Comparison of ENCODE assay signal across 12 cellular contexts in the genomic region with DNA sequence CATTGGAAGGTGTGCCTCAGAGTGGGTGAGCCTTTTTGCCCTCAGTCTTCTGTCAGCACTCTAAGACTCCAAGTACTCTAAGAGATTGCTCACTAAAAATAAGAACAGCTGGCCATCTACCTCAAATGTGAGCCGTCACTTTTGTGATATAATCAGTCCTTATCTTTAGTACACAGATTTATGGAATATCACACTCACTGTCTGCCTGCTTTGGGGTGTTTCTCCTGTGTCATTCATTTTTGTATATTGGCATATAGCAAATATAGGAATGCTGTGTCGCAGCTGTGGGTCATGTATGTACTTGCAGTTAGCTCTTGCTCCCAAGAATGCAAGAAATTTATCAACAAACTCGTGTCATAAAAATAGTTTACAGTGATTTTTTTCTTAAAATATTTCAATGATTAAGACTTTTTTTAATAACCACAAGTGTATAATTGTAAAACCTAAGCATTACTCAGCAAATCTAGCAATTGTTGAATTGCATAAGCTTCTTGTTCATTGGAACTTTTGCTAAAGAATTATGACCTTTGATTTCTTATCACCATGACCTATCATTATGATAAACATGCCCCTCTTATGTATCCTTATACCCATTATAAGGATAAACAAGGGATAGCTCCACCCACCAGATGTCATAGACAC. TPM values are rescaled to one million over a fixed set of nuclear protein-coding genes. Genes with fewer than 3 reads are reported as not detected.
DNase-seq lines count a peak whose midpoint lies in the region; ATAC-seq and TF ChIP-seq lines count a peak whose summit lies in the region.
"Had no signal": no experiment of that assay in that cellular context is flagged by ENCODE, and none has a peak within 500 bp of the region (broad histone marks: within the 10 kb centered on the region; RNA-seq: fewer than 3 reads in every experiment).

No MANE protein-coding gene starts in this region.

- H3K9me3 ChIP-seq in SJSA1 (replicated peaks) (no peaks in the 10 kb centered on the region), trophoblast cell (ENCODE audit: insufficient read depth, low read depth, low read length) (no peaks in the 10 kb centered on the region), body of pancreas (no peaks in the 10 kb centered on the region)
- H3K9me3 ChIP-seq: ascending aorta had no signal

- H3K27ac Mint-ChIP-seq in activated CD4-positive, alpha-beta T cell treated with anti-CD3 and anti-CD28 coated beads, Interleukin-2, amount 10 ng/mL, durations not matched to agents 24 days and 14 days, result peak overlapping the region; percentile 69
- H3K27ac Mint-ChIP-seq: neural progenitor cell had no signal

- in situ Hi-C loops in ACHN (cut with HindIII; ENCODE audit: low pct_ligation_motif_present, low pct_unique_long_range_greater_than_20kb, low sequenced_read_pairs), result no loop called here

- H4K91ac ChIP-seq in trophoblast cell (ENCODE audit: low read depth, low read length), result no peak overlapping the region

- no peak overlapping the region for H3K18ac ChIP-seq in trophoblast cell (ENCODE audit: low read length)

- H2BK5ac ChIP-seq in trophoblast cell (ENCODE audit: low read depth, low read length, poor library complexity), result no peak overlapping the region

- no peak overlapping the region for H4K12ac ChIP-seq in trophoblast cell (ENCODE audit: low read depth, low read length)

- H2BK120ac ChIP-seq in trophoblast cell (ENCODE audit: insufficient read depth, low read length, poor library complexity), result no peak overlapping the region

- peaks cover 37% of the 10 kb centered on the region for H3K4me1 Mint-ChIP-seq in activated CD4-positive, alpha-beta T cell treated with anti-CD3 and anti-CD28 coated beads, Interleukin-2, amount 10 ng/mL, durations not matched to agents 24 days and 14 days

- no peak overlapping the region for H2AFZ ChIP-seq in trophoblast cell (ENCODE audit: insufficient read depth, low read length, poor library complexity)
- H2AFZ ChIP-seq: neural progenitor cell had no signal

- no peaks in the 10 kb centered on the region for H3K27me3 Mint-ChIP-seq in activated CD4-positive, alpha-beta T cell treated with anti-CD3 and anti-CD28 coated beads, Interleukin-2, amount 10 ng/mL, durations not matched to agents 24 days and 14 days

- H3K79me1 ChIP-seq in trophoblast cell (ENCODE audit: low read length), result no peaks in the 10 kb centered on the region

- H2BK12ac ChIP-seq in trophoblast cell (ENCODE audit: low read length), result no peak overlapping the region

- peaks cover 19% of the 10 kb centered on the region for H3K79me2 ChIP-seq in trophoblast cell (ENCODE audit: control insufficient read depth, insufficient read depth, low read length, poor library complexity)

- peak overlapping the region; percentile 34; the same call in 1 of the 2 replicates for H3K27ac ChIP-seq in SJSA1
- H3K27ac ChIP-seq in trophoblast cell (ENCODE audit: low read depth, low read length), result no peak overlapping the region
- H3K27ac ChIP-seq in body of pancreas, result no peak overlapping the region
- H3K27ac ChIP-seq: neural progenitor cell had no signal

- H3K27me3 ChIP-seq in SJSA1 (replicated peaks) (no peaks in the 10 kb centered on the region), trophoblast cell (ENCODE audit: insufficient read depth, low read length) (no peaks in the 10 kb centered on the region), body of pancreas (no peaks in the 10 kb centered on the region)
- H3K27me3 ChIP-seq: ascending aorta, neural progenitor cell had no signal

- no peak for TF ChIP-seq POLR2A in body of pancreas (IDR thresholded peaks at IDR 0.05)

- no peak overlapping the region for H4K8ac ChIP-seq in trophoblast cell (ENCODE audit: low read depth, low read length)

- ATAC-seq in body of pancreas, result no peak

- peaks cover 32% of the 10 kb centered on the region for H3K36me3 ChIP-seq in SJSA1
- peaks cover 0 to 5% of the 10 kb centered on the region in 2 experiments for H3K36me3 ChIP-seq in trophoblast cell (ENCODE audit: control insufficient read depth in 1 of 2, insufficient read depth in 2 of 2, low read length in 2 of 2)
- no peaks in the 10 kb centered on the region for H3K36me3 ChIP-seq in body of pancreas (replicated peaks in 1 of 2; ENCODE audit: insufficient read depth in 1 of 2, low read depth in 2 of 2)
- H3K36me3 ChIP-seq: ascending aorta, neural progenitor cell had no signal

- DNase-seq in activated CD4-positive, alpha-beta T cell treated with anti-CD3 and anti-CD28 coated beads, Interleukin-2, amount 10 ng/mL, durations not matched to agents 24 days and 14 days, result no peak
- no peak for DNase-seq in activated CD4-positive, alpha-beta T cell treated with anti-CD3 and anti-CD28 coated beads for 4 hours
- no peak for DNase-seq in SJSA1 (ENCODE audit: low read depth in 1 of 2, low spot score in 2 of 2)
- DNase-seq in fibroblast of the aortic adventitia (ENCODE audit: low read depth), result peak; percentile 52
- DNase-seq in trophoblast cell, result peak in 1 of 2 donors; percentile 4
- DNase-seq in NCI-H82 (lab: John Stamatoyannopoulos, UW), result no peak
- DNase-seq in ACHN, result no peak
- DNase-seq in body of pancreas, result no peak
- DNase-seq: NCI-H446; stimulated activated naive CD4-positive, alpha-beta T cell had no signal

- H3K4ac ChIP-seq in trophoblast cell (ENCODE audit: low read depth, low read length), result peak overlapping the region; percentile 97

- no peak overlapping the region for H3K4me3 ChIP-seq in SJSA1
- H3K4me3 ChIP-seq in fibroblast of the aortic adventitia (ENCODE audit: low read depth, low read length), result no peak overlapping the region
- no peak overlapping the region for H3K4me3 ChIP-seq in trophoblast cell (ENCODE audit: low read depth, low read length)
- no peak overlapping the region for H3K4me3 ChIP-seq in body of pancreas
- H3K4me3 ChIP-seq: ascending aorta, neural progenitor cell had no signal

- H2AK5ac ChIP-seq in trophoblast cell (ENCODE audit: low read length), result no peak overlapping the region

- peaks cover 12% of the 10 kb centered on the region for H3K4me1 ChIP-seq in SJSA1 (replicated peaks)
- H3K4me1 ChIP-seq in trophoblast cell (ENCODE audit: control insufficient read depth in 1 of 2, insufficient read depth in 2 of 2, low read length in 2 of 2), result no peaks in the 10 kb centered on the region
- H3K4me1 ChIP-seq in body of pancreas, result peaks cover 48% of the 10 kb centered on the region
- H3K4me1 ChIP-seq: neural progenitor cell had no signal

- H3K4me3 Mint-ChIP-seq in activated CD4-positive, alpha-beta T cell treated with anti-CD3 and anti-CD28 coated beads, Interleukin-2, amount 10 ng/mL, durations not matched to agents 24 days and 14 days, result no peak overlapping the region
- H3K4me3 Mint-ChIP-seq: neural progenitor cell had no signal

- no peak overlapping the region for H3K9ac ChIP-seq in trophoblast cell (ENCODE audit: low read length)
- H3K9ac ChIP-seq: neural progenitor cell had no signal

- H3K36me3 Mint-ChIP-seq in activated CD4-positive, alpha-beta T cell treated with anti-CD3 and anti-CD28 coated beads, Interleukin-2, amount 10 ng/mL, durations not matched to agents 24 days and 14 days (ENCODE audit: low read depth), result peaks cover 23% of the 10 kb centered on the region

- H3K9me3 Mint-ChIP-seq in activated CD4-positive, alpha-beta T cell treated with anti-CD3 and anti-CD28 coated beads, Interleukin-2, amount 10 ng/mL, durations not matched to agents 24 days and 14 days, result no peaks in the 10 kb centered on the region

- intact Hi-C loops in activated CD4-positive, alpha-beta T cell treated with anti-CD3 and anti-CD28 coated beads, Interleukin-2, amount 10 ng/mL, durations not matched to agents 24 days and 14 days (cut with micrococcal nuclease), result no loop called here
- intact Hi-C loops in body of pancreas (cut with DNase I), result no loop called here

- no peak overlapping the region for H3K4me2 ChIP-seq in trophoblast cell (ENCODE audit: low read length)
- H3K4me2 ChIP-seq: neural progenitor cell had no signal

- no peak overlapping the region for H3K14ac ChIP-seq in trophoblast cell (ENCODE audit: low read length)

- WGBS in trophoblast cell (ENCODE audit: extremely low coverage, insufficient coverage, insufficient read length), result no CpG with 5 or more reads among the region's 3 CpGs
- 46 to 51% methylated on average over 3 of the region's 3 CpGs for WGBS in body of pancreas, 2 donors

- TF ChIP-seq CTCF in fibroblast of the aortic adventitia (IDR thresholded peaks at IDR 0.05; ENCODE audit: insufficient read depth, low read length) (no peak), body of pancreas (IDR thresholded peaks at IDR 0.05) (no peak)

- H3K23ac ChIP-seq in trophoblast cell (ENCODE audit: low read length), result no peak overlapping the region

RNA-seq across cellular contexts. Expression of gene SETD5, which starts 18.8 kb away (rescaled TPM):
- total RNA-seq in activated CD4-positive, alpha-beta T cell treated with anti-CD3 and anti-CD28 coated beads, Interleukin-2, amount 10 ng/mL, durations not matched to agents 24 days and 14 days, result 152 and 164 TPM in 2 replicates
- 39.6 and 49.3 TPM in 2 replicates for total RNA-seq in SJSA1 (2014; rRNA removed; shearing (Covaris generic))
- total RNA-seq in fibroblast of the aortic adventitia (ENCODE audit: low replicate concordance) (62.1 and 80.2 TPM in 2 replicates), body of pancreas (100 to 1,000 TPM in 1 of 2 donors, 10 to 100 TPM in 1; 64.3 to 102 TPM)
- polyA plus RNA-seq in trophoblast cell (2013), result 193 and 197 TPM in 2 replicates

RNA-seq across cellular contexts. Expression of gene THUMPD3, which starts 53.4 kb away (rescaled TPM):
- 58.6 and 64.2 TPM in 2 replicates for total RNA-seq in activated CD4-positive, alpha-beta T cell treated with anti-CD3 and anti-CD28 coated beads, Interleukin-2, amount 10 ng/mL, durations not matched to agents 24 days and 14 days
- total RNA-seq in SJSA1 (2014; rRNA removed; shearing (Covaris generic)), result 33.8 and 52.0 TPM in 2 replicates
- total RNA-seq in fibroblast of the aortic adventitia (ENCODE audit: low replicate concordance) (31.6 and 48.3 TPM in 2 replicates), body of pancreas (10 to 100 TPM; 16.1 to 27.0 TPM)
- polyA plus RNA-seq in trophoblast cell (2013), result 25.9 and 28.3 TPM in 2 replicates
